Comparison of ENCODE assay signal across 9 cellular contexts in genomic region chr6:46170357-46171289, GRCh38. TPM values are rescaled to one million over a fixed set of nuclear protein-coding genes. Genes with fewer than 3 reads are reported as not detected.
DNase-seq lines count a peak whose midpoint lies in the region; ATAC-seq and TF ChIP-seq lines count a peak whose summit lies in the region.
"Had no signal": no experiment of that assay in that cellular context is flagged by ENCODE, and none has a peak within 500 bp of the region (broad histone marks: within the 10 kb centered on the region; RNA-seq: fewer than 3 reads in every experiment).

Gene ENPP5 (minus strand): TSS chr6:46170980. CDS start chr6:46168262, 2,718 bp downstream.

- intact Hi-C loops in adrenal gland (cut with DNase I) (no loop called here), prostate gland (cut with DNase I) (no loop called here), upper lobe of right lung (cut with DNase I) (no loop called here)

- H3K9me2 ChIP-seq in hepatocyte (replicated peaks; ENCODE audit: insufficient read depth): no peaks in the 10 kb centered on the region

- WGBS in HUES64: under 1% methylated on average over 46 of the region's 49 CpGs
- 1 to 2% (median 2%) methylated on average over 11 to 49 of the region's 49 CpGs for WGBS in adrenal gland, 4 donors
- WGBS in hepatocyte (ENCODE audit: low lambda C conversion rate, missing lambda C conversion rate): under 1% methylated on average over 45 of the region's 49 CpGs
- 2% methylated on average over 49 of the region's 49 CpGs for WGBS in prostate gland

- H3K36me3 ChIP-seq in HUES64 (ENCODE audit: insufficient read depth, low read length) (peaks cover 18% of the 10 kb centered on the region), adrenal gland (replicated peaks in 1 of 2) (no peaks in the 10 kb centered on the region), hepatocyte (replicated peaks; ENCODE audit: insufficient read depth, low read depth) (no peaks in the 10 kb centered on the region), prostate gland (no peaks in the 10 kb centered on the region), upper lobe of right lung (no peaks in the 10 kb centered on the region)

- DNase-seq in D341Med (ENCODE audit: low spot score) (peak; percentile 83), SK-MEL-5 (ENCODE audit: low read depth, low spot score) (peak; percentile 58), adrenal gland (peak; percentile 52 to 91 (median 73)), hepatocyte (ENCODE audit: low spot score) (peak; percentile 93), prostate gland (ENCODE audit: low spot score) (peak; percentile 96), upper lobe of right lung (peak; percentile 95)

- peak within 1 kb of the TSS; percentile 77 for H3K9ac ChIP-seq in HUES64 (ENCODE audit: low read depth, low read length)

- peaks cover 11% of the 10 kb centered on the region for H3K4me1 ChIP-seq in HUES64 (ENCODE audit: insufficient read depth, low read length)
- H3K4me1 ChIP-seq in adrenal gland (replicated peaks in 1 of 2): peaks cover 0 to 6% of the 10 kb centered on the region in 2 donors
- H3K4me1 ChIP-seq in hepatocyte (ENCODE audit: insufficient read depth): no peaks in the 10 kb centered on the region
- no peaks in the 10 kb centered on the region for H3K4me1 ChIP-seq in prostate gland (replicated peaks)
- H3K4me1 ChIP-seq in upper lobe of right lung: no peaks in the 10 kb centered on the region

- H3K27me3 ChIP-seq in HUES64 (ENCODE audit: insufficient read depth, low read length): no peaks in the 10 kb centered on the region
- peaks cover 4% of the 10 kb centered on the region for H3K27me3 ChIP-seq in adrenal gland
- no peaks in the 10 kb centered on the region for H3K27me3 ChIP-seq in hepatocyte
- H3K27me3 ChIP-seq in prostate gland (replicated peaks; ENCODE audit: insufficient read depth): no peaks in the 10 kb centered on the region
- no peaks in the 10 kb centered on the region for H3K27me3 ChIP-seq in upper lobe of right lung

- H3K79me2 ChIP-seq in hepatocyte: peaks cover 2% of the 10 kb centered on the region

- no peak for TF ChIP-seq CTCF in adrenal gland (IDR thresholded peaks at IDR 0.05)
- no peak for TF ChIP-seq CTCF in hepatocyte (IDR thresholded peaks at IDR 0.05; ENCODE audit: poor library complexity)
- TF ChIP-seq CTCF in prostate gland (IDR thresholded peaks at IDR 0.05): peak in 1 of 4 experiments; percentile 17
- TF ChIP-seq CTCF in upper lobe of right lung (IDR thresholded peaks at IDR 0.05): no peak

- H3K4me3 ChIP-seq in HUES64 (ENCODE audit: low read length) (peak within 1 kb of the TSS; percentile 90), adrenal gland (peak within 1 kb of the TSS in 2 of 4 donors; percentile 39 to 75), hepatocyte (peak within 1 kb of the TSS; percentile 79), prostate gland (peak within 1 kb of the TSS; percentile 75 to 76), upper lobe of right lung (peak within 1 kb of the TSS; percentile 64)

- peak within 1 kb of the TSS; percentile 96 for H2AFZ ChIP-seq in hepatocyte

- H4K20me1 ChIP-seq in hepatocyte (ENCODE audit: insufficient read depth, poor library complexity, severe bottlenecking): no peaks in the 10 kb centered on the region

- in situ Hi-C loops in SK-MEL-5 (cut with HindIII; ENCODE audit: low pct_unique_long_range_greater_than_20kb, low sequenced_read_pairs): no loop called here

- TF ChIP-seq POLR2A in adrenal gland (IDR thresholded peaks at IDR 0.05) (no peak), prostate gland (IDR thresholded peaks at IDR 0.05) (peak; percentile 89)

- H3K27ac ChIP-seq in HUES64 (ENCODE audit: low read depth, low read length) (peak within 1 kb of the TSS; percentile 59; the same call in 1 of the 2 replicates), adrenal gland (no peak within 1 kb of the TSS), hepatocyte (peak within 1 kb of the TSS; percentile 61), prostate gland (peak within 1 kb of the TSS; percentile 86 to 87), upper lobe of right lung (peak within 1 kb of the TSS; percentile 17)

- H3K9me3 ChIP-seq in HUES64 (ENCODE audit: insufficient read depth, low read depth, low read length) (no peaks in the 10 kb centered on the region), adrenal gland (replicated peaks in 1 of 3) (no peaks in the 10 kb centered on the region), hepatocyte (ENCODE audit: low read depth) (no peaks in the 10 kb centered on the region), prostate gland (no peaks in the 10 kb centered on the region), upper lobe of right lung (no peaks in the 10 kb centered on the region)

- ATAC-seq in GM21390 (IDR thresholded peaks at IDR 0.05; ENCODE audit: unreplicated experiment): peak; percentile 84
- ATAC-seq in upper lobe of right lung: peak; percentile 99

- peak within 1 kb of the TSS; percentile 83 for H3K4me2 ChIP-seq in hepatocyte

RNA-seq across cellular contexts. Expression of gene ENPP5, which starts in this region (rescaled TPM):
- polyA plus RNA-seq in HUES64 (2013, experiment 1 of 2): 4.5 TPM
- polyA plus RNA-seq in HUES64 (2013, experiment 2 of 2): 6.0 TPM
- total RNA-seq in SK-MEL-5 (2014; rRNA removed; shearing (Covaris generic)): 2.0 and 3.0 TPM in 2 replicates
- polyA plus RNA-seq in SK-MEL-5 (2015; cell fraction: cytosol; rRNA removed): 1.5 and 2.1 TPM in 2 replicates
- 0.86 and 3.9 TPM in 2 replicates for polyA plus RNA-seq in SK-MEL-5 (2015; cell fraction: nucleus; rRNA removed)
- total RNA-seq in adrenal gland (10 to 100 TPM in 5 of 8 donors, 1 to 10 TPM in 3; 4.4 to 25.7 (median 11.6) TPM), hepatocyte (11.5 and 16.9 TPM in 2 replicates), prostate gland (10 to 100 TPM; 45.7 to 90.1 TPM), upper lobe of right lung (7.3 TPM)
- polyA plus RNA-seq in adrenal gland (1 to 10 TPM; 2.2 to 9.7 (median 2.8) TPM), hepatocyte (6.7 and 7.0 TPM in 2 replicates)
- total RNA-seq: T-helper 1 cell treated with Interleukin-12 subunit alpha and Interleukin-12 subunit beta and Interleukin-4 antibody, amounts not matched to agents 30 ng/mL and 1 ng/mL, for 36 hours had no signal

Comparison
In these comparisons a context has a peak if more than half of its experiments do, and no peak if none do; other contexts are left out.
1. H3K27ac ChIP-seq: peak in HUES64 (single experiment), hepatocyte (single experiment), prostate gland (2 of 2) and upper lobe of right lung (single experiment); none in adrenal gland (0 of 5).
2. Peak in every context shown above with its lines, with median percentiles within 50 percentile points of each other: DNase-seq.